17 cellular contexts compared by ENCODE assay signal in genomic region chr19:28554321-28555091, GRCh38.
"Had no signal": no experiment of that assay in that cellular context is flagged by ENCODE, and none has a peak within 500 bp of the region (broad histone marks: within the 10 kb centered on the region; RNA-seq: fewer than 3 reads in every experiment).

No MANE protein-coding gene starts in this region.

- H3K4me3 ChIP-seq: mucosa of descending colon, psoas muscle, right lobe of liver, uterus had no signal

- H3K4me1 ChIP-seq: psoas muscle, uterus had no signal

- H3K27me3 ChIP-seq: right lobe of liver, uterus had no signal

- H3K27ac ChIP-seq: psoas muscle, right lobe of liver, uterus had no signal

- H3K4me1 Mint-ChIP-seq: stimulated activated naive B cell treated with anti-CD40 and anti-IgM and Interleukin-4, amounts not matched to agents 10 μg/mL and 1 μg/mL and 100 μg/mL, for 72 hours had no signal

- H3K9me3 Mint-ChIP-seq: stimulated activated naive B cell treated with anti-CD40 and anti-IgM and Interleukin-4, amounts not matched to agents 10 μg/mL and 1 μg/mL and 100 μg/mL, for 72 hours had no signal

- ATAC-seq: mucosa of descending colon; naive thymus-derived CD8-positive, alpha-beta T cell; psoas muscle; right lobe of liver; stimulated activated naive B cell treated with anti-CD40 and anti-IgM and Interleukin-4, amounts not matched to agents 10 μg/mL and 1 μg/mL and 100 μg/mL, for 72 hours had no signal

- H3K36me3 ChIP-seq: right lobe of liver, uterus had no signal

- H3K9me3 ChIP-seq: mucosa of descending colon, psoas muscle, right lobe of liver, uterus had no signal

- H3K36me3 Mint-ChIP-seq: naive thymus-derived CD8-positive, alpha-beta T cell; stimulated activated naive B cell treated with anti-CD40 and anti-IgM and Interleukin-4, amounts not matched to agents 10 μg/mL and 1 μg/mL and 100 μg/mL, for 72 hours had no signal

- DNase-seq: central memory CD4-positive, alpha-beta T cell; erythroblast; foreskin melanocyte; hippocampal formation; kidney glomerular epithelial cell; mammary epithelial cell; mucosa of descending colon; naive thymus-derived CD8-positive, alpha-beta T cell; psoas muscle; retina; right lobe of liver; stimulated activated CD4-positive, alpha-beta T cell treated with anti-CD3 and anti-CD28 coated beads, Interleukin-4, amount 100 ng/mL, for 24 hours; stimulated activated naive B cell treated with anti-CD40 and anti-IgM and Interleukin-4, amounts not matched to agents 10 μg/mL and 1 μg/mL and 100 μg/mL, for 72 hours; trophoblast cell; uterus had no signal

- H3K27ac Mint-ChIP-seq: stimulated activated naive B cell treated with anti-CD40 and anti-IgM and Interleukin-4, amounts not matched to agents 10 μg/mL and 1 μg/mL and 100 μg/mL, for 72 hours had no signal

- FAIRE-seq: endothelial cell of umbilical vein, islet of Langerhans had no signal

- H3K27me3 Mint-ChIP-seq: naive thymus-derived CD8-positive, alpha-beta T cell had no signal

- H3K4me3 Mint-ChIP-seq: stimulated activated naive B cell treated with anti-CD40 and anti-IgM and Interleukin-4, amounts not matched to agents 10 μg/mL and 1 μg/mL and 100 μg/mL, for 72 hours had no signal
